28 cellular contexts compared by ENCODE assay signal in the genomic region with DNA sequence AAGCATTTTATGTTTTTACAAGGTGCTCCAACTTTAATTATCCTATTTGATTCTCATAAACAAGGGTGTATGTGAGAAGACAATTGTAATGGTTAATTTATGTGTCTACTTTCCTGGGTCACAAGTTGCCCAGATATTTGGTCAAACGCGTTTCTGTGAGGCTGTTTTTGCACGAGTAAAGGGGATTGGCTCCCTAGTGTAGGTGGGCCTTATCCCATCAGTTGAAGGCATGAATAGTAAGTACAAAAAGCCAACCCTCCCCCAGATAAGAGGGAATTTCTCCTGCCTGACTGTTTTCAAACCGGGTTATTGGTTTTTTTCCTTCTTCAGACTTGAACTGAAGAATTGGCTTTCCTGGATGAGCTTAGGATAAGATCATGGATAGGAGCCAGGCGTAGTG.
"Had no signal": no experiment of that assay in that cellular context is flagged by ENCODE, and none has a peak within 500 bp of the region (broad histone marks: within the 10 kb centered on the region; RNA-seq: fewer than 3 reads in every experiment).

No MANE protein-coding gene starts in this region.

- H3K27ac Mint-ChIP-seq: dendritic cell treated with granulocyte-macrophage colony-stimulating factor and Interleukin-4, amounts not matched to agents 40 ng/mL and 50 ng/mL, for 4 days; effector memory CD8-positive, alpha-beta T cell; endodermal cell; mesothelial cell of epicardium; naive B cell; naive thymus-derived CD8-positive, alpha-beta T cell had no signal

- FAIRE-seq: endometrium, islet of Langerhans, keratinocyte had no signal

- H3K27me3 ChIP-seq: gastrocnemius medialis, heart right ventricle, left lung had no signal

- H3K4me3 Mint-ChIP-seq: dendritic cell treated with granulocyte-macrophage colony-stimulating factor and Interleukin-4, amounts not matched to agents 40 ng/mL and 50 ng/mL, for 4 days; effector memory CD8-positive, alpha-beta T cell; endodermal cell; mesothelial cell of epicardium; naive thymus-derived CD8-positive, alpha-beta T cell had no signal

- H3K36me3 ChIP-seq: esophagus squamous epithelium, gastrocnemius medialis, heart right ventricle, left lung, lower lobe of right lung had no signal

- H3K9me3 ChIP-seq: gastrocnemius medialis had no signal

- H3K4me1 Mint-ChIP-seq: mesothelial cell of epicardium; naive B cell; naive thymus-derived CD8-positive, alpha-beta T cell had no signal

- H3K4me1 ChIP-seq: esophagus squamous epithelium, gastrocnemius medialis, heart right ventricle, left lung, lower lobe of right lung had no signal

- DNase-seq: cortex of kidney; effector CD8-positive, alpha-beta T cell; effector memory CD8-positive, alpha-beta T cell; endodermal cell; erythroblast; esophagus squamous epithelium; foreskin fibroblast; foreskin melanocyte; gastrocnemius medialis; glutamatergic neuron; head of caudate nucleus; heart right ventricle; hippocampal formation; left cardiac atrium; left lung; left ventricle myocardium superior; lower lobe of right lung; mesenchymal stem cell; mucosa of descending colon; naive B cell; naive thymus-derived CD8-positive, alpha-beta T cell had no signal

- H3K4me3 ChIP-seq: esophagus squamous epithelium, gastrocnemius medialis, heart right ventricle, left lung, lower lobe of right lung, mucosa of descending colon had no signal

- ATAC-seq: effector memory CD8-positive, alpha-beta T cell; esophagus mucosa; gastrocnemius medialis; heart right ventricle; left cardiac atrium; left lung; left ventricle myocardium superior; lower lobe of right lung; mucosa of descending colon; naive thymus-derived CD8-positive, alpha-beta T cell had no signal

- H3K27me3 Mint-ChIP-seq: dendritic cell treated with granulocyte-macrophage colony-stimulating factor and Interleukin-4, amounts not matched to agents 40 ng/mL and 50 ng/mL, for 4 days had no signal

- H3K27ac ChIP-seq: epithelial cell of prostate, esophagus squamous epithelium, gastrocnemius medialis, heart right ventricle, left lung, lower lobe of right lung had no signal

- H3K36me3 Mint-ChIP-seq: mesothelial cell of epicardium had no signal
